8 cellular contexts compared by ENCODE assay signal in the genomic region with DNA sequence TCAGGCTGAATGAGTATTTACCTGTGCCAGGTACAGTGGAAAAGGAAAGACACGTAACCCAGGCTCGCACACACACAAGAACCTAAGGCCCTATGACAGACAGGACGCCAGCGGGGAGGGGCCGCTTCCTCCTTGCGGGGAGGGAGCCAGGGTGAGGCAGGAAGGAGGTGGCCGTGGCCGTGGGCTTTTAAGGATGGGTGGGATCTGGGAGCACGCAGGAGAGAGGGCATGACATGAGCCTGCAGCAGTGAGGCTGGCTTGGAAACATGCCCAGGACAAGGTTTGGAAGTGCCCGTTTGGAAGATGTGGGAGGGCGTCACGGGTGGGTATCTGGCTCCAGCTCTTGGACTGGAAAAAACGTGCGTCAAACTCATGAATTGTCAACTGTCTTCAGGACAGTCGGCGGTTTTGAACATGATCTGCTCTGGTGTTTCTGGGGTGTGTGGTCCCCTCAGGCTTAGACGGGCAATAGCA. TPM values are rescaled to one million over a fixed set of nuclear protein-coding genes. Genes with fewer than 3 reads are reported as not detected.
DNase-seq lines count a peak whose midpoint lies in the region; ATAC-seq and TF ChIP-seq lines count a peak whose summit lies in the region.

No MANE protein-coding gene starts in this region.

- no peak for ATAC-seq in gastrocnemius medialis
- ATAC-seq in HG03108 (IDR thresholded peaks at IDR 0.05; ENCODE audit: unreplicated experiment), result no peak

- no peak for TF ChIP-seq POLR2A in gastrocnemius medialis (IDR thresholded peaks at IDR 0.05)

- peaks cover 7% of the 10 kb centered on the region for H3K36me3 Mint-ChIP-seq in activated CD4-positive, alpha-beta T cell treated with anti-CD3 and anti-CD28 coated beads, Interleukin-2, amount 10 ng/mL, durations not matched to agents 24 days and 14 days (ENCODE audit: low read depth)
- H3K36me3 Mint-ChIP-seq in endothelial cell (ENCODE audit: low read depth, unreplicated experiment), result peaks cover 11% of the 10 kb centered on the region

- no peak for TF ChIP-seq CTCF in GM10248 (IDR thresholded peaks at IDR 0.05; ENCODE audit: control extremely low read depth, extremely low read depth, low read depth, missing control alignments)
- no peak for TF ChIP-seq CTCF in endothelial cell (IDR thresholded peaks at IDR 0.05; ENCODE audit: unreplicated experiment)
- TF ChIP-seq CTCF in gastrocnemius medialis (IDR thresholded peaks at IDR 0.05 in 4 of 5, conservative IDR thresholded peaks at IDR 0.05 in 1 of 5), result no peak

- H3K27ac Mint-ChIP-seq in activated CD4-positive, alpha-beta T cell treated with anti-CD3 and anti-CD28 coated beads, Interleukin-2, amount 10 ng/mL, durations not matched to agents 24 days and 14 days, result peak overlapping the region; percentile 85
- H3K27ac Mint-ChIP-seq in endothelial cell (ENCODE audit: unreplicated experiment), result peak overlapping the region; percentile 86

- peak overlapping the region; percentile 67 to 95 (median 79) for H3K27ac ChIP-seq in gastrocnemius medialis

- peaks cover 57% of the 10 kb centered on the region for H3K4me1 Mint-ChIP-seq in activated CD4-positive, alpha-beta T cell treated with anti-CD3 and anti-CD28 coated beads, Interleukin-2, amount 10 ng/mL, durations not matched to agents 24 days and 14 days
- H3K4me1 Mint-ChIP-seq in endothelial cell (ENCODE audit: unreplicated experiment), result peaks cover 31% of the 10 kb centered on the region

- no peaks in the 10 kb centered on the region for H3K27me3 Mint-ChIP-seq in activated CD4-positive, alpha-beta T cell treated with anti-CD3 and anti-CD28 coated beads, Interleukin-2, amount 10 ng/mL, durations not matched to agents 24 days and 14 days
- H3K27me3 Mint-ChIP-seq in endothelial cell (ENCODE audit: unreplicated experiment), result peaks cover 12% of the 10 kb centered on the region

- H3K4me1 ChIP-seq in gastrocnemius medialis, result peaks cover 50 to 56% of the 10 kb centered on the region in 2 donors

- CTCF ChIA-PET in GM10248 (lab: Yijun Ruan, JAX), result interaction anchor here (0.9 to 6.4 kb wide), 6 partner anchors 10 to 28 kb away, joined by 3 to 45 read pairs (median 4); partner anchors contain the start of genes CHAF1A and SH3GL1

- H3K4me3 Mint-ChIP-seq in activated CD4-positive, alpha-beta T cell treated with anti-CD3 and anti-CD28 coated beads, Interleukin-2, amount 10 ng/mL, durations not matched to agents 24 days and 14 days, result peak overlapping the region; percentile 82
- H3K4me3 Mint-ChIP-seq in endothelial cell (ENCODE audit: unreplicated experiment), result peak overlapping the region; percentile 15

- no peaks in the 10 kb centered on the region for H3K9me3 Mint-ChIP-seq in activated CD4-positive, alpha-beta T cell treated with anti-CD3 and anti-CD28 coated beads, Interleukin-2, amount 10 ng/mL, durations not matched to agents 24 days and 14 days
- H3K9me3 Mint-ChIP-seq in endothelial cell (ENCODE audit: unreplicated experiment), result no peaks in the 10 kb centered on the region

- POLR2A ChIA-PET in GM10248 (lab: Yijun Ruan, JAX), result interaction anchor here (0.6 to 1.3 kb wide), 3 partner anchors 38 to 375 kb away, joined by 3 to 4 read pairs (median 4); no protein-coding TSS in a partner anchor

- H3K4me3 ChIP-seq in gastrocnemius medialis, result no peak overlapping the region

- intact Hi-C loops in activated CD4-positive, alpha-beta T cell treated with anti-CD3 and anti-CD28 coated beads, Interleukin-2, amount 10 ng/mL, durations not matched to agents 24 days and 14 days (cut with micrococcal nuclease), result no loop called here
- intact Hi-C loops in gastrocnemius medialis (cut with DNase I; ENCODE audit: low total_unique reads), result no loop called here

- H3K27me3 ChIP-seq in gastrocnemius medialis, result no peaks in the 10 kb centered on the region

- H3K36me3 ChIP-seq in gastrocnemius medialis, result no peaks in the 10 kb centered on the region

- in situ Hi-C loops in gastrocnemius medialis (cut with MboI; ENCODE audit: low sequenced_read_pairs in 4 of 4), result no loop called here

- DNase-seq in GM10248 (ENCODE audit: extremely low spot score) (peak; percentile 56), endothelial cell (ENCODE audit: low spot score) (no peak), gastrocnemius medialis (no peak), SIG-M5 (lab: John Stamatoyannopoulos, UW) (no peak), HPDE6-E6E7 (ENCODE audit: extremely low spot score) (no peak), glomerular visceral epithelial cell (ENCODE audit: extremely low spot score) (no peak)
- peak; percentile 87 for DNase-seq in activated CD4-positive, alpha-beta T cell treated with anti-CD3 and anti-CD28 coated beads, Interleukin-2, amount 10 ng/mL, durations not matched to agents 24 days and 14 days

- H3K9me3 ChIP-seq in gastrocnemius medialis, result no peaks in the 10 kb centered on the region

RNA-seq across cellular contexts. Expression of gene SH3GL1, which starts 20.1 kb away (rescaled TPM):
- 53.8 and 56.8 TPM in 2 replicates for total RNA-seq in activated CD4-positive, alpha-beta T cell treated with anti-CD3 and anti-CD28 coated beads, Interleukin-2, amount 10 ng/mL, durations not matched to agents 24 days and 14 days
- 128 TPM for total RNA-seq in endothelial cell (ENCODE audit: unreplicated experiment)
- 10 to 100 TPM; 11.6 to 19.4 (median 15.8) TPM for total RNA-seq in gastrocnemius medialis

RNA-seq across cellular contexts. Expression of gene CHAF1A, which starts 22.1 kb away (rescaled TPM):
- total RNA-seq in activated CD4-positive, alpha-beta T cell treated with anti-CD3 and anti-CD28 coated beads, Interleukin-2, amount 10 ng/mL, durations not matched to agents 24 days and 14 days, result 99.4 and 103 TPM in 2 replicates
- total RNA-seq in endothelial cell (ENCODE audit: unreplicated experiment) (29.8 TPM), gastrocnemius medialis (10 to 100 TPM in 2 of 4 donors, 1 to 10 TPM in 2; 7.3 to 15.8 (median 9.7) TPM)

RNA-seq across cellular contexts. Expression of gene MPND, which starts 36.9 kb away (rescaled TPM):
- total RNA-seq in activated CD4-positive, alpha-beta T cell treated with anti-CD3 and anti-CD28 coated beads, Interleukin-2, amount 10 ng/mL, durations not matched to agents 24 days and 14 days, result 20.6 and 21.0 TPM in 2 replicates
- total RNA-seq in endothelial cell (ENCODE audit: unreplicated experiment), result 18.3 TPM
- total RNA-seq in gastrocnemius medialis, result 1 to 10 TPM; 2.7 to 3.1 (median 3.0) TPM

RNA-seq across cellular contexts. Expression of gene STAP2, which starts 41.7 kb away (rescaled TPM):
- total RNA-seq in activated CD4-positive, alpha-beta T cell treated with anti-CD3 and anti-CD28 coated beads, Interleukin-2, amount 10 ng/mL, durations not matched to agents 24 days and 14 days, result 14.2 and 16.8 TPM in 2 replicates
- total RNA-seq in endothelial cell (ENCODE audit: unreplicated experiment) (66.2 TPM), gastrocnemius medialis (1 to 10 TPM in 2 of 4 donors, under 1 TPM in 1, not detected in 1; 0.94 to 2.1 (median 1.3) TPM)

Comparison
In these comparisons a context has a peak if more than half of its experiments do, and no peak if none do; other contexts are left out.
1. DNase-seq: peak in GM10248 (single experiment) and activated CD4-positive, alpha-beta T cell treated with anti-CD3 and anti-CD28 coated beads, Interleukin-2, amount 10 ng/mL, durations not matched to agents 24 days and 14 days (single experiment); none in endothelial cell (single experiment), gastrocnemius medialis (0 of 2), SIG-M5 (single experiment), HPDE6-E6E7 (single experiment) and glomerular visceral epithelial cell (single experiment).